Comparison of ENCODE assay signal across 1 cellular context in the genomic region with DNA sequence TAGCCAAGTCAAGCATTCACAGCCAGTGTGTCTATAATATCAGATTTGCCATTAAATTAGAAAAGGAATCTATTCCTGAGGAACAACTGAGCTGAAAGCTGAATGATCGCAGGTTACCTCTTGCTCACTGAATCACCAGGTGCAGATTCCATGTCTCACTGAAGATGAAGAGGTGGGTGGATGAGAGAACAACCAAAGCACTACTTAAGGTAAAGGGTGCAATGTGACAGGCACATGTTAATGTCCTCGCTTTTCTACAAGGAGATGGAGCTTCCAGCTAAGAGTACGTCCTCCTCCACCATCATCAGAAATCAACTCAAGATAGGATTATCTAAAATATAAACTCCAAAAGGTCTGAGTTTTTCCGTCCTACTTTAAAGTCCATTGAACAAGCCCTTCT.
TF ChIP-seq lines count a peak whose summit lies in the region.

No MANE protein-coding gene starts in this region.

TF ChIP-seq in GM23338, 12 proteins besides CTCF, POLR2A, EP300 and RAD21 (continued from another document):
- TF ChIP-seq, protein P1, sequence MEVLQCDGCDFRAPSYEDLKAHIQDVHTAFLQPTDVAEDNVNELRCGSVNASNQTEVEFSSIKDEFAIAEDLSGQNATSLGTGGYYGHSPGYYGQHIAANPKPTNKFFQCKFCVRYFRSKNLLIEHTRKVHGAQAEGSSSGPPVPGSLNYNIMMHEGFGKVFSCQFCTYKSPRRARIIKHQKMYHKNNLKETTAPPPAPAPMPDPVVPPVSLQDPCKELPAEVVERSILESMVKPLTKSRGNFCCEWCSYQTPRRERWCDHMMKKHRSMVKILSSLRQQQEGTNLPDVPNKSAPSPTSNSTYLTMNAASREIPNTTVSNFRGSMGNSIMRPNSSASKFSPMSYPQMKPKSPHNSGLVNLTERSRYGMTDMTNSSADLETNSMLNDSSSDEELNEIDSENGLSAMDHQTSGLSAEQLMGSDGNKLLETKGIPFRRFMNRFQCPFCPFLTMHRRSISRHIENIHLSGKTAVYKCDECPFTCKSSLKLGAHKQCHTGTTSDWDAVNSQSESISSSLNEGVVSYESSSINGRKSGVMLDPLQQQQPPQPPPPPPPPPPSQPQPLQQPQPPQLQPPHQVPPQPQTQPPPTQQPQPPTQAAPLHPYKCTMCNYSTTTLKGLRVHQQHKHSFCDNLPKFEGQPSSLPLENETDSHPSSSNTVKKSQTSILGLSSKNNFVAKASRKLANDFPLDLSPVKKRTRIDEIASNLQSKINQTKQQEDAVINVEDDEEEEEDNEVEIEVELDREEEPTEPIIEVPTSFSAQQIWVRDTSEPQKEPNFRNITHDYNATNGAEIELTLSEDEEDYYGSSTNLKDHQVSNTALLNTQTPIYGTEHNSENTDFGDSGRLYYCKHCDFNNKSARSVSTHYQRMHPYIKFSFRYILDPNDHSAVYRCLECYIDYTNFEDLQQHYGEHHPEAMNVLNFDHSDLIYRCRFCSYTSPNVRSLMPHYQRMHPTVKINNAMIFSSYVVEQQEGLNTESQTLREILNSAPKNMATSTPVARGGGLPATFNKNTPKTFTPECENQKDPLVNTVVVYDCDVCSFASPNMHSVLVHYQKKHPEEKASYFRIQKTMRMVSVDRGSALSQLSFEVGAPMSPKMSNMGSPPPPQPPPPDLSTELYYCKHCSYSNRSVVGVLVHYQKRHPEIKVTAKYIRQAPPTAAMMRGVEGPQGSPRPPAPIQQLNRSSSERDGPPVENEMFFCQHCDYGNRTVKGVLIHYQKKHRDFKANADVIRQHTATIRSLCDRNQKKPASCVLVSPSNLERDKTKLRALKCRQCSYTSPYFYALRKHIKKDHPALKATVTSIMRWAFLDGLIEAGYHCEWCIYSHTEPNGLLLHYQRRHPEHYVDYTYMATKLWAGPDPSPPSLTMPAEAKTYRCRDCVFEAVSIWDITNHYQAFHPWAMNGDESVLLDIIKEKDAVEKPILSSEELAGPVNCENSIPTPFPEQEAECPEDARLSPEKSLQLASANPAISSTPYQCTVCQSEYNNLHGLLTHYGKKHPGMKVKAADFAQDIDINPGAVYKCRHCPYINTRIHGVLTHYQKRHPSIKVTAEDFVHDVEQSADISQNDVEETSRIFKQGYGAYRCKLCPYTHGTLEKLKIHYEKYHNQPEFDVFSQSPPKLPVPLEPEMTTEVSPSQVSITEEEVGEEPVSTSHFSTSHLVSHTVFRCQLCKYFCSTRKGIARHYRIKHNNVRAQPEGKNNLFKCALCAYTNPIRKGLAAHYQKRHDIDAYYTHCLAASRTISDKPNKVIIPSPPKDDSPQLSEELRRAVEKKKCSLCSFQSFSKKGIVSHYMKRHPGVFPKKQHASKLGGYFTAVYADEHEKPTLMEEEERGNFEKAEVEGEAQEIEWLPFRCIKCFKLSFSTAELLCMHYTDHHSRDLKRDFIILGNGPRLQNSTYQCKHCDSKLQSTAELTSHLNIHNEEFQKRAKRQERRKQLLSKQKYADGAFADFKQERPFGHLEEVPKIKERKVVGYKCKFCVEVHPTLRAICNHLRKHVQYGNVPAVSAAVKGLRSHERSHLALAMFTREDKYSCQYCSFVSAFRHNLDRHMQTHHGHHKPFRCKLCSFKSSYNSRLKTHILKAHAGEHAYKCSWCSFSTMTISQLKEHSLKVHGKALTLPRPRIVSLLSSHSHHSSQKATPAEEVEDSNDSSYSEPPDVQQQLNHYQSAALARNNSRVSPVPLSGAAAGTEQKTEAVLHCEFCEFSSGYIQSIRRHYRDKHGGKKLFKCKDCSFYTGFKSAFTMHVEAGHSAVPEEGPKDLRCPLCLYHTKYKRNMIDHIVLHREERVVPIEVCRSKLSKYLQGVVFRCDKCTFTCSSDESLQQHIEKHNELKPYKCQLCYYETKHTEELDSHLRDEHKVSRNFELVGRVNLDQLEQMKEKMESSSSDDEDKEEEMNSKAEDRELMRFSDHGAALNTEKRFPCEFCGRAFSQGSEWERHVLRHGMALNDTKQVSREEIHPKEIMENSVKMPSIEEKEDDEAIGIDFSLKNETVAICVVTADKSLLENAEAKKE (CRISPR knock-in tag; IDR thresholded peaks at IDR 0.05): no peak
